ENCODE assay signal across 7 cellular contexts in the genomic region with DNA sequence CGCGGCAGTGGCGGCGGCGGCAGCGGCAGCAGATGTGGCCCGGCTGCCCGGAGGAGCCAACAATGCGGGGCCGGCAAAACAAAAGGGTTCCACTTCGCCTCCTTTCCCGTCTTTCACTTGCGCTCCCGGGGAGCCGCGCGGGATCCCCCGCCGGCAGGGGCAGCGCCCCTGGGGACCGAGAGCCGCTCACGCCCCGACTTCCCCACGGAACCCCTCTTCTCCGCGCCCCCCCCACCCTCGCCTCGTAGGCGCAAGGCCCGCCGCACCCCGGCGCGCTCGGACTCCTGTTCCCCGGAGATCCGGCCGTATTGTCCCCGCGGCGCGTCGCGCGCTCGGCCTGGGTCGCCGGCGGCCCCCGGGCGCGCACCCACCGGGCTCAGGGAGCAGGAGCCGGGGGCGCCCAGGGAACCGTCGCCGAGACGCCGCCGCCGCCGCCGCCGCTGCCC. TPM values are rescaled to one million over a fixed set of nuclear protein-coding genes. Genes with fewer than 3 reads are reported as not detected.
A peak's percentile ranks its signal among the peaks of the same experiment; 100 is the strongest.
DNase-seq lines count a peak whose midpoint lies in the region; ATAC-seq and TF ChIP-seq lines count a peak whose summit lies in the region.

No MANE protein-coding gene starts in this region.

- DNase-seq in H7 (peak; percentile 72), activated B cell treated with CpG ODN at 0.5 μM for 24 hours (no peak), right cardiac atrium (peak; percentile 43 to 79 (median 72)), GF-D8 (lab: John Stamatoyannopoulos, UW) (no peak)
- no peak for DNase-seq in stimulated activated CD4-positive, alpha-beta T cell treated with anti-CD3 and anti-CD28 coated beads, Interleukin-1b, Interleukin-23, amount 100 ng/mL, for 48 hours

- 1% methylated on average over 66 of the region's 66 CpGs for WGBS in right cardiac atrium

- POLR2A ChIA-PET in activated B cell treated with CpG ODN at 0.5 μM for 24 hours (lab: Charles Lee), result no interaction called here

- H3K27me3 ChIP-seq in H7 (ENCODE audit: control insufficient read depth, insufficient read depth, low read length), result no peaks in the 10 kb centered on the region
- H3K27me3 ChIP-seq in right cardiac atrium (ENCODE audit: control insufficient read depth, insufficient read depth), result no peaks in the 10 kb centered on the region
- H3K27me3 ChIP-seq in skeletal muscle tissue (ENCODE audit: control insufficient read depth in 3 of 3, insufficient read depth in 3 of 3, low read length in 3 of 3), result no peaks in the 10 kb centered on the region

- TF ChIP-seq CTCF in activated B cell treated with CpG ODN at 0.5 μM for 24 hours (IDR thresholded peaks at IDR 0.05), result no peak

- H3K4me3 ChIP-seq in H7 (ENCODE audit: insufficient read depth, low read depth, low read length) (peak overlapping the region; percentile 79), right cardiac atrium (ENCODE audit: low read length) (peak overlapping the region; percentile 99), skeletal muscle tissue (ENCODE audit: low read length in 3 of 3) (peak overlapping the region; percentile 51 to 75 (median 69))

- no peak overlapping the region for H3K27ac Mint-ChIP-seq in activated B cell treated with CpG ODN at 0.5 μM for 24 hours

- ATAC-seq in activated B cell treated with CpG ODN at 0.5 μM for 24 hours (ENCODE audit: low read depth) (no peak), right cardiac atrium (peak in 1 of 2 donors; percentile 3), GM19455 (IDR thresholded peaks at IDR 0.05; ENCODE audit: unreplicated experiment) (no peak)

- H3K4me1 ChIP-seq in right cardiac atrium (ENCODE audit: control insufficient read depth, insufficient read depth, low read length) (peaks cover 7% of the 10 kb centered on the region), skeletal muscle tissue (ENCODE audit: control insufficient read depth in 3 of 3, insufficient read depth in 3 of 3, low read length in 3 of 3) (peaks cover 30 to 38% (median 34%) of the 10 kb centered on the region in 3 donors)

- H3K27me3 Mint-ChIP-seq in activated B cell treated with CpG ODN at 0.5 μM for 24 hours, result peaks cover 38% of the 10 kb centered on the region

- no peaks in the 10 kb centered on the region for H3K9me3 Mint-ChIP-seq in activated B cell treated with CpG ODN at 0.5 μM for 24 hours

- H3K36me3 ChIP-seq in H7 (replicated peaks; ENCODE audit: control insufficient read depth, insufficient read depth, low read length) (no peaks in the 10 kb centered on the region), skeletal muscle tissue (ENCODE audit: control insufficient read depth in 3 of 3, insufficient read depth in 3 of 3, low read length in 3 of 3) (no peaks in the 10 kb centered on the region)

- peak overlapping the region; percentile 56 for H3K4me3 Mint-ChIP-seq in activated B cell treated with CpG ODN at 0.5 μM for 24 hours

- H3K9me3 ChIP-seq in right cardiac atrium (ENCODE audit: control insufficient read depth, low read length), result no peaks in the 10 kb centered on the region
- H3K9me3 ChIP-seq in skeletal muscle tissue (ENCODE audit: control insufficient read depth in 3 of 3, low read length in 3 of 3), result no peaks in the 10 kb centered on the region

- H3K36me3 Mint-ChIP-seq in activated B cell treated with CpG ODN at 0.5 μM for 24 hours (ENCODE audit: low read depth), result no peaks in the 10 kb centered on the region

- H3K9ac ChIP-seq in skeletal muscle tissue (ENCODE audit: low read depth in 1 of 3, low read length in 3 of 3), result peak overlapping the region in 2 of 3 donors; percentile 67 to 81

- H3K4me1 Mint-ChIP-seq in activated B cell treated with CpG ODN at 0.5 μM for 24 hours, result peaks cover 10% of the 10 kb centered on the region

- H3K27ac ChIP-seq in right cardiac atrium (ENCODE audit: low read length) (peak overlapping the region; percentile 95), skeletal muscle tissue (ENCODE audit: low read depth, low read length) (peak overlapping the region; percentile 81)

- CTCF ChIA-PET in activated B cell treated with CpG ODN at 0.5 μM for 24 hours (lab: Charles Lee), result no interaction called here

- intact Hi-C loops in activated B cell treated with CpG ODN at 0.5 μM for 24 hours (cut with micrococcal nuclease) (no loop called here), right cardiac atrium (cut with DNase I) (loop anchor here in 3 of 4 donors (5.0 to 10.0 kb wide), 4 partner anchors 75 to 107 kb away; no protein-coding TSS in a partner anchor)

RNA-seq across cellular contexts. Expression of gene CTBP2, which starts 0.9 kb away (rescaled TPM):
- total RNA-seq in H7 (2014; rRNA removed; shearing (Covaris generic)), result 233 and 260 TPM in 2 replicates
- 0.29 and 0.42 TPM in 2 replicates for total RNA-seq in activated B cell treated with CpG ODN at 0.5 μM for 24 hours
- total RNA-seq in right cardiac atrium, result 10 to 100 TPM; 36.6 to 38.7 (median 38.0) TPM
- polyA plus RNA-seq in right cardiac atrium, result 16.6 TPM
- total RNA-seq in skeletal muscle tissue, result 32.9 TPM

Comparison
In these comparisons a context has a peak if more than half of its experiments do, and no peak if none do; other contexts are left out.
1. DNase-seq: peak in H7 (single experiment) and right cardiac atrium (3 of 3); none in activated B cell treated with CpG ODN at 0.5 μM for 24 hours (single experiment), GF-D8 (single experiment) and stimulated activated CD4-positive, alpha-beta T cell treated with anti-CD3 and anti-CD28 coated beads, Interleukin-1b, Interleukin-23, amount 100 ng/mL, for 48 hours (single experiment).
2. RNA of gene CTBP2, which starts 0.9 kb away (total RNA-seq): 233 to 260 TPM in H7, 36.6 to 38.7 TPM in right cardiac atrium and 32.9 TPM in skeletal muscle tissue (single experiment); 0.29 to 0.42 TPM in activated B cell treated with CpG ODN at 0.5 μM for 24 hours; every median in the first group is over 10 times any median in the second.
3. Peak in every context shown above with its lines, with median percentiles within 50 percentile points of each other: H3K4me3 ChIP-seq.